8 cellular contexts compared by ENCODE assay signal in genomic region chr22:43945632-43946390, GRCh38. TPM values are rescaled to one million over a fixed set of nuclear protein-coding genes. Genes with fewer than 3 reads are reported as not detected.
DNase-seq lines count a peak whose midpoint lies in the region; ATAC-seq and TF ChIP-seq lines count a peak whose summit lies in the region.

No MANE protein-coding gene starts in this region.

- no peaks in the 10 kb centered on the region for H3K4me1 Mint-ChIP-seq in T-helper 17 cell

- ATAC-seq in T-helper 17 cell: peak; percentile 99
- no peak for ATAC-seq in GM18517 (IDR thresholded peaks at IDR 0.05; ENCODE audit: unreplicated experiment)

- TF ChIP-seq EP300 in Ishikawa (IDR thresholded peaks at IDR 0.05; ENCODE audit: borderline replicate concordance): no peak

- no peaks in the 10 kb centered on the region for H3K9me3 ChIP-seq in T-helper 17 cell (ENCODE audit: control insufficient read depth, low read length, poor library complexity, severe bottlenecking)

- no peak overlapping the region for H3K4me3 Mint-ChIP-seq in T-helper 17 cell

- peaks cover 26% of the 10 kb centered on the region for H3K27me3 Mint-ChIP-seq in T-helper 17 cell

- H3K36me3 Mint-ChIP-seq in T-helper 17 cell (ENCODE audit: low read depth): peaks cover 2% of the 10 kb centered on the region

- no peak overlapping the region for H3K27ac Mint-ChIP-seq in T-helper 17 cell

- peak; percentile 60 for TF ChIP-seq RAD21 in Ishikawa (IDR thresholded peaks at IDR 0.05; ENCODE audit: low read depth)

- DNase-seq in DMS53 treated with DMSO at 0.1 percent for 48 hours (lab: John Stamatoyannopoulos, UW; ENCODE audit: unreplicated experiment) (peak; percentile 15), T-helper 17 cell (peak; percentile 26 to 57 (median 35)), amygdala (lab: John Stamatoyannopoulos, UW) (peak in 32 of 56 donors; percentile 3 to 65 (median 27)), hippocampal formation (lab: John Stamatoyannopoulos, UW) (peak; percentile 7 to 31), NCI-H187 treated with DMSO at 0.1 percent for 48 hours (lab: John Stamatoyannopoulos, UW) (no peak)
- DNase-seq in stimulated activated CD4-positive, alpha-beta T cell treated with anti-CD3 and anti-CD28 coated beads, Interleukin-15, amount 100 ng/mL, for 24 hours: peak; percentile 85

TF ChIP-seq in Ishikawa, 13 proteins besides CTCF, POLR2A, EP300 and RAD21:
- TF ChIP-seq TCF12 (IDR thresholded peaks at IDR 0.05; ENCODE audit: low read depth): no peak
- TF ChIP-seq CREB1 (IDR thresholded peaks at IDR 0.05; ENCODE audit: low read depth): no peak
- no peak for TF ChIP-seq TAF1 (IDR thresholded peaks at IDR 0.05; ENCODE audit: low read depth)
- no peak for TF ChIP-seq CEBPB (IDR thresholded peaks at IDR 0.05)
- TF ChIP-seq REST (IDR thresholded peaks at IDR 0.05; ENCODE audit: low read depth): no peak
- no peak for TF ChIP-seq ZBTB7A (IDR thresholded peaks at IDR 0.05; ENCODE audit: low read depth)
- no peak for TF ChIP-seq NFIC (IDR thresholded peaks at IDR 0.05)
- TF ChIP-seq FOXM1 (IDR thresholded peaks at IDR 0.05; ENCODE audit: borderline replicate concordance, low read depth): no peak
- TF ChIP-seq MAX (IDR thresholded peaks at IDR 0.05): no peak
- TF ChIP-seq TEAD4 (IDR thresholded peaks at IDR 0.05): no peak
- TF ChIP-seq USF1 (IDR thresholded peaks at IDR 0.05): no peak
- no peak for TF ChIP-seq YY1 (IDR thresholded peaks at IDR 0.05; ENCODE audit: low read depth)
- no peak for TF ChIP-seq EGR1 (IDR thresholded peaks at IDR 0.05)

RNA-seq across cellular contexts. Expression of gene SAMM50, which starts 9.4 kb away (rescaled TPM):
- total RNA-seq in T-helper 17 cell: 10 to 100 TPM; 24.8 to 26.0 TPM

RNA-seq across cellular contexts. Expression of gene PNPLA3, which starts 22.2 kb away (rescaled TPM):
- not detected for total RNA-seq in T-helper 17 cell

RNA-seq across cellular contexts. Expression of gene PNPLA5, which starts 54.0 kb away (rescaled TPM):
- total RNA-seq in T-helper 17 cell: not detected
